8 cellular contexts compared by ENCODE assay signal in the genomic region with DNA sequence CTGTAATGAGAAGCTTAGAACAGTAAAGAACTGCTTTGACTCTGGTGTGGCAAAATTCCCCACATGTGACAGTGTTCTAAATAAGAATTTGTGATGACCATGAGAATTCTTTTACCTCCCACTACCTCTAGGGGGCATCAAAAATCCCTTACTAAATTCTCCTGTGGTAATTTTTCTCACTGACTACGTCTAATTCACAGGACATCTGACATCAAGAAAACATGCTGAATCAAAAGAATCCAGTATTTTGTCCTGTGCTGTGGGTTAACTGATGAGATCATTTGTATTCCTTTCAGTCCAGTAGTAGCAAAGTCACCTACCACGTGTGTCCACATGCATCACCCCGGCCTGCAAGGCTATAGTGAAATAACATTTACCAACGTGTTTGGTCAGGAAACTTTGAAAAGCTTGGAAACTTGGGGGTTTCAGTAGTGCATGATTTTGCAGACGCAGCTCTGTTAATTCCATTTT.
A peak's percentile ranks its signal among the peaks of the same experiment; 100 is the strongest.
DNase-seq lines count a peak whose midpoint lies in the region; ATAC-seq and FAIRE-seq lines count a peak whose summit lies in the region.

No MANE protein-coding gene starts in this region.

- H3K4me3 ChIP-seq in small intestine (ENCODE audit: low read depth in 1 of 2, low read length in 2 of 2) = no peak overlapping the region

- no peaks in the 10 kb centered on the region for H3K4me1 ChIP-seq in small intestine (ENCODE audit: control insufficient read depth in 2 of 2, insufficient read depth in 1 of 2, low read depth in 1 of 2, low read length in 1 of 2)

- no peak for ATAC-seq in HG02884 (IDR thresholded peaks at IDR 0.05; ENCODE audit: unreplicated experiment)

- peak; percentile 3 for DNase-seq in stimulated activated CD4-positive, alpha-beta T cell treated with anti-CD3 and anti-CD28 coated beads, Interleukin-4, amount 100 ng/mL, for 24 hours
- no peak for DNase-seq in stimulated activated CD4-positive, alpha-beta T cell treated with anti-CD3 and anti-CD28 coated beads, Interleukin-12 subunit alpha, Interleukin-12 subunit beta, amount 100 ng/mL, for 4 hours
- DNase-seq in HuH-7.5 (ENCODE audit: low spot score) (peak; percentile 10), glomerular visceral epithelial cell (ENCODE audit: extremely low spot score) (peak; percentile 42), small intestine (peak; percentile 47), GOT3 (lab: John Stamatoyannopoulos, UW) (no peak)

- peak; percentile 88 for FAIRE-seq in TTC549 (lab: Jason Lieb, UNC)
- FAIRE-seq in small intestine (lab: Jason Lieb, UNC) = no peak

- 67 to 76% (median 76%) methylated on average over 5 of the region's 5 CpGs for WGBS in small intestine, 3 donors

- no peaks in the 10 kb centered on the region for H3K9me3 ChIP-seq in small intestine (ENCODE audit: control insufficient read depth, low read depth)

- no peaks in the 10 kb centered on the region for H3K27me3 ChIP-seq in small intestine (ENCODE audit: control insufficient read depth in 2 of 2, insufficient read depth in 2 of 2, low read length in 2 of 2)

- H3K36me3 ChIP-seq in small intestine (ENCODE audit: control insufficient read depth in 2 of 2, insufficient read depth in 2 of 2, low read length in 2 of 2) = peaks cover 0 to 9% of the 10 kb centered on the region in 2 donors

- H3K27ac ChIP-seq in small intestine (ENCODE audit: low read depth in 1 of 2, low read length in 1 of 2) = no peak overlapping the region

Comparison
In these comparisons a context has a peak if more than half of its experiments do, and no peak if none do; other contexts are left out.
1. DNase-seq: peak in stimulated activated CD4-positive, alpha-beta T cell treated with anti-CD3 and anti-CD28 coated beads, Interleukin-4, amount 100 ng/mL, for 24 hours (single experiment), HuH-7.5 (single experiment), glomerular visceral epithelial cell (single experiment) and small intestine (single experiment); none in stimulated activated CD4-positive, alpha-beta T cell treated with anti-CD3 and anti-CD28 coated beads, Interleukin-12 subunit alpha, Interleukin-12 subunit beta, amount 100 ng/mL, for 4 hours (single experiment) and GOT3 (single experiment).